ENCODE assay signal across 9 cellular contexts in genomic region chr5:72611111-72611724, GRCh38.
DNase-seq lines count a peak whose midpoint lies in the region; ATAC-seq, FAIRE-seq and TF ChIP-seq lines count a peak whose summit lies in the region.
"Had no signal": no experiment of that assay in that cellular context is flagged by ENCODE, and none has a peak within 500 bp of the region (broad histone marks: within the 10 kb centered on the region; RNA-seq: fewer than 3 reads in every experiment).

No MANE protein-coding gene starts in this region.

- no peaks in the 10 kb centered on the region for H3K36me3 ChIP-seq in fibroblast of lung (ENCODE audit: control insufficient read depth, insufficient read depth, low read length)

- no peak overlapping the region for H3K4me3 ChIP-seq in fibroblast of lung (replicated peaks in 1 of 4; ENCODE audit: control extremely low read depth in 1 of 4, insufficient read depth in 1 of 4, low read depth in 3 of 4, low read length in 4 of 4)

- H3K27me3 Mint-ChIP-seq in natural killer cell (ENCODE audit: low read depth in 2 of 2), result peaks cover 7 to 15% of the 10 kb centered on the region in 2 donors

- H3K9me3 ChIP-seq in fibroblast of lung (ENCODE audit: control insufficient read depth, insufficient read depth, low read depth, low read length), result no peaks in the 10 kb centered on the region

- peaks cover 6 to 7% of the 10 kb centered on the region in 2 donors for H3K4me1 Mint-ChIP-seq in natural killer cell

- no peaks in the 10 kb centered on the region for H4K20me1 ChIP-seq in fibroblast of lung (ENCODE audit: control insufficient read depth, extremely low read depth, insufficient read depth, low read length)

- peak overlapping the region; percentile 33 for H2AFZ ChIP-seq in fibroblast of lung (ENCODE audit: low read length)

- H3K36me3 Mint-ChIP-seq in natural killer cell, result no peaks in the 10 kb centered on the region

- no peaks in the 10 kb centered on the region for H3K9me3 Mint-ChIP-seq in natural killer cell

- H3K4me1 ChIP-seq in fibroblast of lung (ENCODE audit: control insufficient read depth, extremely low read depth, insufficient read depth, low read length), result no peaks in the 10 kb centered on the region

- intact Hi-C loops in natural killer cell (cut with micrococcal nuclease), result loop anchor here (1.0 kb wide), 1 partner anchor 208 kb away; no protein-coding TSS in a partner anchor

- peak; percentile 97 to 100 for TF ChIP-seq CTCF in fibroblast of lung (conservative IDR thresholded peaks at IDR 0.05 in 1 of 2, IDR thresholded peaks at IDR 0.05 in 1 of 2; ENCODE audit: low read depth in 1 of 2, low read length in 2 of 2)
- TF ChIP-seq CTCF in natural killer cell (IDR thresholded peaks at IDR 0.05), result peak; percentile 76

- no peaks in the 10 kb centered on the region for H3K27me3 ChIP-seq in fibroblast of lung (ENCODE audit: control insufficient read depth, insufficient read depth, low read length)

- no peak overlapping the region for H3K4me3 Mint-ChIP-seq in natural killer cell

- FAIRE-seq in HTR-8/SVneo (lab: Jason Lieb, UNC), result no peak
- FAIRE-seq: A204.1 had no signal

- DNase-seq in NCI-H2171 treated with DMSO at 0.1 percent for 48 hours (lab: John Stamatoyannopoulos, UW) (peak; percentile 21), NCI-H2171 (lab: John Stamatoyannopoulos, UW) (no peak), HTR-8/SVneo (ENCODE audit: insufficient read length, low spot score) (peak; percentile 65), NOMO-1 (lab: John Stamatoyannopoulos, UW; ENCODE audit: unreplicated experiment in 2 of 2) (peak; percentile 69 to 72), activated T-cell treated with anti-CD3 and anti-CD28 coated beads for 24 hours (ENCODE audit: low read depth) (peak; percentile 23), fibroblast of lung (ENCODE audit: low read depth in 2 of 2) (peak; percentile 67 to 84), natural killer cell (peak; percentile 31)

- H3K27ac ChIP-seq in fibroblast of lung (ENCODE audit: insufficient read depth, low read length), result no peak overlapping the region
- H3K27ac ChIP-seq in temporal lobe (ENCODE audit: low read depth, low read length), result peak overlapping the region; percentile 66

- H3K4me2 ChIP-seq in fibroblast of lung (ENCODE audit: extremely low read depth, insufficient read depth, low read length), result no peak overlapping the region

- ATAC-seq in natural killer cell, result peak; percentile 64 to 80 (median 68)

- H3K9ac ChIP-seq in fibroblast of lung (ENCODE audit: insufficient read depth, low read length), result no peak overlapping the region

- H3K79me2 ChIP-seq in fibroblast of lung (ENCODE audit: control insufficient read depth, insufficient read depth, low read length), result no peaks in the 10 kb centered on the region

- H3K27ac Mint-ChIP-seq in natural killer cell, result no peak overlapping the region
